ENCODE assay signal across 2 cellular contexts in the genomic region with DNA sequence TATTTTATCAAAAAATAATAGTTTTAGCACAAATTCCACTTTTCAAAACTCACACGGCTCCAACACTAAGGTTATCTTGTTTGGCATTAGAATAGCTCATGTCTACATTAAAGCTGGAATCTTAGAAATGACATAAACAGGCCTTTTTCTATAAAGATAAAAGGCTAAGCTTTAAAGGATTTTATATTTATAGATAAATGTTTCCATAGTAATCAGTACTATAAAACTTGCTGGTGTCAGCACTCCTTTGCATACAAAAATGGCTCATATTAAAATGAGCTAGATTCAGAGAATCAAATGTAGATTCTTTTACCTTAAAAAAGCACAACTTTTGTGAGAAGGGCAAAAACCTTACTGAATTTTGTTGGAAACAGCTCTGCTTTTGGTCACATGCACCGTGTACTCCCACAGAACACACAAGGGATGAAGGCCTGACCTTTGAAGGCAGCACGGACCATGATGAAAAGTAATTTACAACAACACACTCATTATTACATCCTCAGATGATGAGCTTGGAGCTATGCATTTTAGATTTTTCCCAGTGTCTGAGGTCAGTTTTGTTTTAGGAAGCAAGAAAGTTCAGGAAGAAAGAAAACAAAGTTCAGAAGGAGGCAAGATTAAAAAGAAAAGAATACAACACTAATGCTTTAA.
TF ChIP-seq lines count a peak whose summit lies in the region.

No MANE protein-coding gene starts in this region.

TF ChIP-seq in SK-N-SH, 30 proteins besides CTCF, POLR2A, EP300 and RAD21 (continued from another document):
- TF ChIP-seq SIN3A (IDR thresholded peaks at IDR 0.05; ENCODE audit: borderline replicate concordance, low read depth, low read length) (no peak), FOXM1 (IDR thresholded peaks at IDR 0.05; ENCODE audit: low read depth) (no peak), RFX5 (IDR thresholded peaks at IDR 0.05; ENCODE audit: low read length) (no peak), GABPA (IDR thresholded peaks at IDR 0.05; ENCODE audit: low read depth) (no peak)
- TF ChIP-seq, protein P1, sequence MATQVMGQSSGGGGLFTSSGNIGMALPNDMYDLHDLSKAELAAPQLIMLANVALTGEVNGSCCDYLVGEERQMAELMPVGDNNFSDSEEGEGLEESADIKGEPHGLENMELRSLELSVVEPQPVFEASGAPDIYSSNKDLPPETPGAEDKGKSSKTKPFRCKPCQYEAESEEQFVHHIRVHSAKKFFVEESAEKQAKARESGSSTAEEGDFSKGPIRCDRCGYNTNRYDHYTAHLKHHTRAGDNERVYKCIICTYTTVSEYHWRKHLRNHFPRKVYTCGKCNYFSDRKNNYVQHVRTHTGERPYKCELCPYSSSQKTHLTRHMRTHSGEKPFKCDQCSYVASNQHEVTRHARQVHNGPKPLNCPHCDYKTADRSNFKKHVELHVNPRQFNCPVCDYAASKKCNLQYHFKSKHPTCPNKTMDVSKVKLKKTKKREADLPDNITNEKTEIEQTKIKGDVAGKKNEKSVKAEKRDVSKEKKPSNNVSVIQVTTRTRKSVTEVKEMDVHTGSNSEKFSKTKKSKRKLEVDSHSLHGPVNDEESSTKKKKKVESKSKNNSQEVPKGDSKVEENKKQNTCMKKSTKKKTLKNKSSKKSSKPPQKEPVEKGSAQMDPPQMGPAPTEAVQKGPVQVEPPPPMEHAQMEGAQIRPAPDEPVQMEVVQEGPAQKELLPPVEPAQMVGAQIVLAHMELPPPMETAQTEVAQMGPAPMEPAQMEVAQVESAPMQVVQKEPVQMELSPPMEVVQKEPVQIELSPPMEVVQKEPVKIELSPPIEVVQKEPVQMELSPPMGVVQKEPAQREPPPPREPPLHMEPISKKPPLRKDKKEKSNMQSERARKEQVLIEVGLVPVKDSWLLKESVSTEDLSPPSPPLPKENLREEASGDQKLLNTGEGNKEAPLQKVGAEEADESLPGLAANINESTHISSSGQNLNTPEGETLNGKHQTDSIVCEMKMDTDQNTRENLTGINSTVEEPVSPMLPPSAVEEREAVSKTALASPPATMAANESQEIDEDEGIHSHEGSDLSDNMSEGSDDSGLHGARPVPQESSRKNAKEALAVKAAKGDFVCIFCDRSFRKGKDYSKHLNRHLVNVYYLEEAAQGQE (IDR thresholded peaks at IDR 0.05; ENCODE audit: low read depth, low read length): no peak
- TF ChIP-seq, protein P2, sequence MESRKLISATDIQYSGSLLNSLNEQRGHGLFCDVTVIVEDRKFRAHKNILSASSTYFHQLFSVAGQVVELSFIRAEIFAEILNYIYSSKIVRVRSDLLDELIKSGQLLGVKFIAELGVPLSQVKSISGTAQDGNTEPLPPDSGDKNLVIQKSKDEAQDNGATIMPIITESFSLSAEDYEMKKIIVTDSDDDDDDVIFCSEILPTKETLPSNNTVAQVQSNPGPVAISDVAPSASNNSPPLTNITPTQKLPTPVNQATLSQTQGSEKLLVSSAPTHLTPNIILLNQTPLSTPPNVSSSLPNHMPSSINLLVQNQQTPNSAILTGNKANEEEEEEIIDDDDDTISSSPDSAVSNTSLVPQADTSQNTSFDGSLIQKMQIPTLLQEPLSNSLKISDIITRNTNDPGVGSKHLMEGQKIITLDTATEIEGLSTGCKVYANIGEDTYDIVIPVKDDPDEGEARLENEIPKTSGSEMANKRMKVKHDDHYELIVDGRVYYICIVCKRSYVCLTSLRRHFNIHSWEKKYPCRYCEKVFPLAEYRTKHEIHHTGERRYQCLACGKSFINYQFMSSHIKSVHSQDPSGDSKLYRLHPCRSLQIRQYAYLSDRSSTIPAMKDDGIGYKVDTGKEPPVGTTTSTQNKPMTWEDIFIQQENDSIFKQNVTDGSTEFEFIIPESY (IDR thresholded peaks at IDR 0.05; ENCODE audit: borderline replicate concordance, low read depth): no peak
- TF ChIP-seq, protein P3, sequence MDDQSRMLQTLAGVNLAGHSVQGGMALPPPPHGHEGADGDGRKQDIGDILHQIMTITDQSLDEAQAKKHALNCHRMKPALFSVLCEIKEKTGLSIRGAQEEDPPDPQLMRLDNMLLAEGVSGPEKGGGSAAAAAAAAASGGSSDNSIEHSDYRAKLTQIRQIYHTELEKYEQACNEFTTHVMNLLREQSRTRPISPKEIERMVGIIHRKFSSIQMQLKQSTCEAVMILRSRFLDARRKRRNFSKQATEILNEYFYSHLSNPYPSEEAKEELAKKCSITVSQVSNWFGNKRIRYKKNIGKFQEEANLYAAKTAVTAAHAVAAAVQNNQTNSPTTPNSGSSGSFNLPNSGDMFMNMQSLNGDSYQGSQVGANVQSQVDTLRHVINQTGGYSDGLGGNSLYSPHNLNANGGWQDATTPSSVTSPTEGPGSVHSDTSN (IDR thresholded peaks at IDR 0.05): no peak

TF ChIP-seq in SK-N-SH treated with all-trans-retinoic acid at 6 μM for 48 hours, 23 proteins besides CTCF, POLR2A, EP300 and RAD21 (continued from another document):
- TF ChIP-seq, protein P4, sequence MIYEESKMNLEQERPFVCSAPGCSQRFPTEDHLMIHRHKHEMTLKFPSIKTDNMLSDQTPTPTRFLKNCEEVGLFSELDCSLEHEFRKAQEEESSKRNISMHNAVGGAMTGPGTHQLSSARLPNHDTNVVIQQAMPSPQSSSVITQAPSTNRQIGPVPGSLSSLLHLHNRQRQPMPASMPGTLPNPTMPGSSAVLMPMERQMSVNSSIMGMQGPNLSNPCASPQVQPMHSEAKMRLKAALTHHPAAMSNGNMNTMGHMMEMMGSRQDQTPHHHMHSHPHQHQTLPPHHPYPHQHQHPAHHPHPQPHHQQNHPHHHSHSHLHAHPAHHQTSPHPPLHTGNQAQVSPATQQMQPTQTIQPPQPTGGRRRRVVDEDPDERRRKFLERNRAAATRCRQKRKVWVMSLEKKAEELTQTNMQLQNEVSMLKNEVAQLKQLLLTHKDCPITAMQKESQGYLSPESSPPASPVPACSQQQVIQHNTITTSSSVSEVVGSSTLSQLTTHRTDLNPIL (CRISPR knock-in tag; IDR thresholded peaks at IDR 0.05; ENCODE audit: low read depth): no peak
- TF ChIP-seq TOX (CRISPR knock-in tag; IDR thresholded peaks at IDR 0.05; ENCODE audit: borderline replicate concordance) (no peak), ZNF70 (CRISPR knock-in tag; IDR thresholded peaks at IDR 0.05) (no peak), BACH2 (CRISPR knock-in tag; IDR thresholded peaks at IDR 0.05; ENCODE audit: borderline replicate concordance) (no peak), GLIS3 (CRISPR knock-in tag; IDR thresholded peaks at IDR 0.05) (no peak), ZNF8 (CRISPR knock-in tag; IDR thresholded peaks at IDR 0.05) (no peak), CSDC2 (CRISPR knock-in tag; IDR thresholded peaks at IDR 0.05) (no peak), ZFP3 (CRISPR knock-in tag; IDR thresholded peaks at IDR 0.05) (no peak), SNAI2 (CRISPR knock-in tag; IDR thresholded peaks at IDR 0.05) (no peak), OSR1 (CRISPR knock-in tag; IDR thresholded peaks at IDR 0.05) (no peak), TCF4 (CRISPR knock-in tag; IDR thresholded peaks at IDR 0.05; ENCODE audit: borderline replicate concordance) (no peak), ESRRG (CRISPR knock-in tag; IDR thresholded peaks at IDR 0.05) (no peak), ZFP30 (CRISPR knock-in tag; IDR thresholded peaks at IDR 0.05) (no peak)
- TF ChIP-seq, protein P5, sequence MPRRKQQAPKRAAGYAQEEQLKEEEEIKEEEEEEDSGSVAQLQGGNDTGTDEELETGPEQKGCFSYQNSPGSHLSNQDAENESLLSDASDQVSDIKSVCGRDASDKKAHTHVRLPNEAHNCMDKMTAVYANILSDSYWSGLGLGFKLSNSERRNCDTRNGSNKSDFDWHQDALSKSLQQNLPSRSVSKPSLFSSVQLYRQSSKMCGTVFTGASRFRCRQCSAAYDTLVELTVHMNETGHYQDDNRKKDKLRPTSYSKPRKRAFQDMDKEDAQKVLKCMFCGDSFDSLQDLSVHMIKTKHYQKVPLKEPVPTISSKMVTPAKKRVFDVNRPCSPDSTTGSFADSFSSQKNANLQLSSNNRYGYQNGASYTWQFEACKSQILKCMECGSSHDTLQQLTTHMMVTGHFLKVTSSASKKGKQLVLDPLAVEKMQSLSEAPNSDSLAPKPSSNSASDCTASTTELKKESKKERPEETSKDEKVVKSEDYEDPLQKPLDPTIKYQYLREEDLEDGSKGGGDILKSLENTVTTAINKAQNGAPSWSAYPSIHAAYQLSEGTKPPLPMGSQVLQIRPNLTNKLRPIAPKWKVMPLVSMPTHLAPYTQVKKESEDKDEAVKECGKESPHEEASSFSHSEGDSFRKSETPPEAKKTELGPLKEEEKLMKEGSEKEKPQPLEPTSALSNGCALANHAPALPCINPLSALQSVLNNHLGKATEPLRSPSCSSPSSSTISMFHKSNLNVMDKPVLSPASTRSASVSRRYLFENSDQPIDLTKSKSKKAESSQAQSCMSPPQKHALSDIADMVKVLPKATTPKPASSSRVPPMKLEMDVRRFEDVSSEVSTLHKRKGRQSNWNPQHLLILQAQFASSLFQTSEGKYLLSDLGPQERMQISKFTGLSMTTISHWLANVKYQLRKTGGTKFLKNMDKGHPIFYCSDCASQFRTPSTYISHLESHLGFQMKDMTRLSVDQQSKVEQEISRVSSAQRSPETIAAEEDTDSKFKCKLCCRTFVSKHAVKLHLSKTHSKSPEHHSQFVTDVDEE (CRISPR knock-in tag; IDR thresholded peaks at IDR 0.05): no peak
- TF ChIP-seq, protein P6, sequence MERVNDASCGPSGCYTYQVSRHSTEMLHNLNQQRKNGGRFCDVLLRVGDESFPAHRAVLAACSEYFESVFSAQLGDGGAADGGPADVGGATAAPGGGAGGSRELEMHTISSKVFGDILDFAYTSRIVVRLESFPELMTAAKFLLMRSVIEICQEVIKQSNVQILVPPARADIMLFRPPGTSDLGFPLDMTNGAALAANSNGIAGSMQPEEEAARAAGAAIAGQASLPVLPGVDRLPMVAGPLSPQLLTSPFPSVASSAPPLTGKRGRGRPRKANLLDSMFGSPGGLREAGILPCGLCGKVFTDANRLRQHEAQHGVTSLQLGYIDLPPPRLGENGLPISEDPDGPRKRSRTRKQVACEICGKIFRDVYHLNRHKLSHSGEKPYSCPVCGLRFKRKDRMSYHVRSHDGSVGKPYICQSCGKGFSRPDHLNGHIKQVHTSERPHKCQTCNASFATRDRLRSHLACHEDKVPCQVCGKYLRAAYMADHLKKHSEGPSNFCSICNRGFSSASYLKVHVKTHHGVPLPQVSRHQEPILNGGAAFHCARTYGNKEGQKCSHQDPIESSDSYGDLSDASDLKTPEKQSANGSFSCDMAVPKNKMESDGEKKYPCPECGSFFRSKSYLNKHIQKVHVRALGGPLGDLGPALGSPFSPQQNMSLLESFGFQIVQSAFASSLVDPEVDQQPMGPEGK (CRISPR knock-in tag; IDR thresholded peaks at IDR 0.05; ENCODE audit: borderline replicate concordance): no peak
